In the genomic region with DNA sequence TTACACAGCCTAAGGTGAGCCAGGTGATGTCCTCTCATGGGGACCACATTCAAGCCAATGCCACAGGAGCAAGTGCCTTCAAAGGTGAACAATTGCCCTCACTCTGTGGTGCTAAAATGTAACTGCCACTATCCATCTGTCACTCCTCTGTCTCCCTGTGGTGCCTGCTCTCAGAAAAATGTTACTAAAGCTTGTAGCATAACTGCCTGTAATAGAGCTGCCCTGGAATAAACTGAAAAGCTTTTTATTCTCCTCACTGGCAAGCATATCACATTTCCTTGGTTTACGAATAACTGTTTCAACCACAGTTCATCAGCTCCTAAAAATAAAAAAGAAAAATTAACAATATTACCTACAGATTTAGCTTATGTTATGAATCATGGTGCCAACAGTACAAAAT, we compare ENCODE assay signal across 16 cellular contexts.
DNase-seq lines count a peak whose midpoint lies in the region; TF ChIP-seq lines count a peak whose summit lies in the region.
"Had no signal": no experiment of that assay in that cellular context is flagged by ENCODE, and none has a peak within 500 bp of the region (broad histone marks: within the 10 kb centered on the region; RNA-seq: fewer than 3 reads in every experiment).

No MANE protein-coding gene starts in this region.

- peak overlapping the region; percentile 1 for H3K4me3 ChIP-seq in neural cell (ENCODE audit: low read length)

- no peak for TF ChIP-seq CTCF in chondrocyte (IDR thresholded peaks at IDR 0.05)
- TF ChIP-seq CTCF in neural cell (IDR thresholded peaks at IDR 0.05; ENCODE audit: poor library complexity, severe bottlenecking), result no peak

- no peaks in the 10 kb centered on the region for H3K9me3 ChIP-seq in neural cell (ENCODE audit: low read length)

- no peaks in the 10 kb centered on the region for H3K9me3 Mint-ChIP-seq in chondrocyte (ENCODE audit: low read depth)
- H3K9me3 Mint-ChIP-seq: H9 had no signal

- H3K4me3 Mint-ChIP-seq in chondrocyte (ENCODE audit: unreplicated experiment), result no peak overlapping the region
- H3K4me3 Mint-ChIP-seq: B cell, H9 had no signal

- H3K9me2 ChIP-seq in neural cell (ENCODE audit: insufficient read depth, low read length), result no peaks in the 10 kb centered on the region

- H3F3A ChIP-seq in neural cell (ENCODE audit: insufficient read depth, low read length, poor library complexity, severe bottlenecking), result no peaks in the 10 kb centered on the region

- no peak overlapping the region for H3K9ac ChIP-seq in neural cell (ENCODE audit: low read length)

- TF ChIP-seq RAD21 in neural cell (conservative IDR thresholded peaks at IDR 0.05), result no peak

- peaks cover 1% of the 10 kb centered on the region for H3K36me3 Mint-ChIP-seq in chondrocyte (ENCODE audit: low read depth)

- peak overlapping the region; percentile 47 for H3K4me2 ChIP-seq in neural cell (ENCODE audit: low read length)

- TF ChIP-seq EP300 in neural cell (conservative IDR thresholded peaks at IDR 0.05; ENCODE audit: poor library complexity, severe bottlenecking), result peak; percentile 76

- peak overlapping the region; percentile 49 for H3K27ac ChIP-seq in neural cell (ENCODE audit: low read length)
- H3K27ac ChIP-seq: HL-60 had no signal

- H3K36me3 ChIP-seq in neural cell (ENCODE audit: insufficient read depth, low read length), result no peaks in the 10 kb centered on the region

- no peak overlapping the region for H2AFZ ChIP-seq in neural cell (ENCODE audit: low read depth, low read length)

- intact Hi-C loops in head of caudate nucleus (cut with DNase I), result no loop called here

- no peaks in the 10 kb centered on the region for H3K27me3 Mint-ChIP-seq in chondrocyte (ENCODE audit: low read depth)
- H3K27me3 Mint-ChIP-seq: B cell had no signal

- DNase-seq in NCI-H2171 treated with DMSO at 0.1 percent for 48 hours (lab: John Stamatoyannopoulos, UW), result peak; percentile 54
- no peak for DNase-seq in NCI-H2171 (lab: John Stamatoyannopoulos, UW)
- no peak for DNase-seq in chondrocyte (ENCODE audit: low spot score)
- DNase-seq in NCI-H2081 treated with DMSO at 0.1 percent for 48 hours (lab: John Stamatoyannopoulos, UW), result no peak
- no peak for DNase-seq in head of caudate nucleus
- no peak for DNase-seq in DMS79 treated with DMSO at 0.1 percent for 48 hours (lab: John Stamatoyannopoulos, UW)
- no peak for DNase-seq in stimulated activated CD4-positive, alpha-beta T cell treated with anti-CD3 and anti-CD28 coated beads, Interleukin-4, amount 100 ng/mL, for 4 hours
- DNase-seq: 8988T, COR-L47, DMS 273 treated with DMSO at 0.1 percent for 48 hours, H9, NCI-H146, Right ventricle myocardium superior had no signal

- H4K20me1 ChIP-seq in neural cell (ENCODE audit: insufficient read depth), result no peaks in the 10 kb centered on the region

- peaks cover 10% of the 10 kb centered on the region for H3K4me1 Mint-ChIP-seq in chondrocyte (ENCODE audit: low read depth)
- H3K4me1 Mint-ChIP-seq: B cell had no signal

- peak overlapping the region; percentile 29 for H3K27ac Mint-ChIP-seq in chondrocyte (ENCODE audit: unreplicated experiment)
- H3K27ac Mint-ChIP-seq: B cell, H9 had no signal

- no peaks in the 10 kb centered on the region for H3K27me3 ChIP-seq in neural cell (ENCODE audit: insufficient read depth, low read depth, low read length)

- H3K79me2 ChIP-seq in neural cell (replicated peaks; ENCODE audit: insufficient read depth, low read length), result no peaks in the 10 kb centered on the region

TF ChIP-seq in neural cell, 6 proteins besides CTCF, POLR2A, EP300 and RAD21:
- TF ChIP-seq POLR2AphosphoS5 (IDR thresholded peaks at IDR 0.05), result peak; percentile 67
- TF ChIP-seq EZH2 (IDR thresholded peaks at IDR 0.05; ENCODE audit: borderline replicate concordance, insufficient read depth, low read length, poor library complexity, severe bottlenecking), result no peak
